Comparison of ENCODE assay signal across 1 cellular context in genomic region chr6:136491251-136491650, GRCh38.
TF ChIP-seq lines count a peak whose summit lies in the region.

No MANE protein-coding gene starts in this region.

TF ChIP-seq in IMR-90, 13 proteins besides CTCF, POLR2A, EP300 and RAD21 (continued from another document):
- no peak for TF ChIP-seq USF2 (IDR thresholded peaks at IDR 0.05; ENCODE audit: low read depth, low read length)
